In genomic region chr15:51738553-51738952, GRCh38 we compare ENCODE assay signal across 11 cellular contexts. TPM values are rescaled to one million over a fixed set of nuclear protein-coding genes. Genes with fewer than 3 reads are reported as not detected.
DNase-seq lines count a peak whose midpoint lies in the region; ATAC-seq and TF ChIP-seq lines count a peak whose summit lies in the region.
"Had no signal": no experiment of that assay in that cellular context is flagged by ENCODE, and none has a peak within 500 bp of the region (broad histone marks: within the 10 kb centered on the region; RNA-seq: fewer than 3 reads in every experiment).

No MANE protein-coding gene starts in this region.

- WGBS in tibial nerve, 2 donors: 42 to 45% methylated on average over 2 of the region's 2 CpGs

- H3K4me3 ChIP-seq in tibial nerve: no peak overlapping the region

- ATAC-seq in activated T-cell treated with anti-CD3 and anti-CD28 coated beads, Interleukin-2, amount 50 U/mL, for 72 hours (replicated peaks in 1 of 2): no peak
- no peak for ATAC-seq in activated naive CD8-positive, alpha-beta T cell treated with anti-CD3 and anti-CD28 coated beads, Interleukin-2, amount 50 U/mL, for 24 hours
- ATAC-seq in memory B cell (ENCODE audit: low read depth) (no peak), GM21717 (IDR thresholded peaks at IDR 0.05; ENCODE audit: unreplicated experiment) (no peak), GM21529 (IDR thresholded peaks at IDR 0.05; ENCODE audit: unreplicated experiment) (no peak)

- H3K4me1 Mint-ChIP-seq in activated T-cell treated with anti-CD3 and anti-CD28 coated beads, Interleukin-2, amount 50 U/mL, for 72 hours (ENCODE audit: low read depth): peaks cover 55% of the 10 kb centered on the region
- peaks cover 43% of the 10 kb centered on the region for H3K4me1 Mint-ChIP-seq in activated naive CD8-positive, alpha-beta T cell treated with anti-CD3 and anti-CD28 coated beads, Interleukin-2, amount 50 U/mL, for 24 hours
- H3K4me1 Mint-ChIP-seq in memory B cell: peaks cover 33% of the 10 kb centered on the region

- no peak for TF ChIP-seq EP300 in tibial nerve (IDR thresholded peaks at IDR 0.05)

- no peaks in the 10 kb centered on the region for H3K36me3 ChIP-seq in tibial nerve

- no peak for TF ChIP-seq CTCF in tibial nerve (IDR thresholded peaks at IDR 0.05)

- peak overlapping the region in 3 of 4 donors; percentile 22 to 93 (median 89) for H3K27ac ChIP-seq in tibial nerve
- H3K27ac ChIP-seq: epithelial cell of prostate had no signal

- H3K27me3 Mint-ChIP-seq in activated T-cell treated with anti-CD3 and anti-CD28 coated beads, Interleukin-2, amount 50 U/mL, for 72 hours (ENCODE audit: low read depth): no peaks in the 10 kb centered on the region
- no peaks in the 10 kb centered on the region for H3K27me3 Mint-ChIP-seq in activated naive CD8-positive, alpha-beta T cell treated with anti-CD3 and anti-CD28 coated beads, Interleukin-2, amount 50 U/mL, for 24 hours
- H3K27me3 Mint-ChIP-seq in memory B cell: no peaks in the 10 kb centered on the region

- H3K27me3 ChIP-seq in tibial nerve: no peaks in the 10 kb centered on the region

- no peak for TF ChIP-seq POLR2A in tibial nerve (IDR thresholded peaks at IDR 0.05)

- H3K4me1 ChIP-seq in tibial nerve: peaks cover 0 to 46% (median 7%) of the 10 kb centered on the region in 4 donors

- DNase-seq in activated T-cell treated with anti-CD3 and anti-CD28 coated beads, Interleukin-2, amount 50 U/mL, for 72 hours: no peak
- no peak for DNase-seq in activated T-cell treated with anti-CD3 and anti-CD28 coated beads for 4 hours
- no peak for DNase-seq in activated naive CD8-positive, alpha-beta T cell treated with anti-CD3 and anti-CD28 coated beads, Interleukin-2, amount 50 U/mL, for 24 hours
- no peak for DNase-seq in memory B cell (ENCODE audit: low spot score in 2 of 2)
- no peak for DNase-seq in tibial nerve (ENCODE audit: low spot score in 2 of 2)
- no peak for DNase-seq in DMS 273 (lab: John Stamatoyannopoulos, UW; ENCODE audit: unreplicated experiment)
- DNase-seq: activated effector memory CD4-positive, alpha-beta T cell treated with anti-CD3 and anti-CD28 coated beads, Interleukin-2, amount 50 U/mL, for 16 hours; left colon had no signal

- peaks cover 0 to 2% of the 10 kb centered on the region in 2 donors for H3K36me3 Mint-ChIP-seq in activated T-cell treated with anti-CD3 and anti-CD28 coated beads, Interleukin-2, amount 50 U/mL, for 72 hours (ENCODE audit: insufficient read depth in 2 of 2)
- H3K36me3 Mint-ChIP-seq in activated naive CD8-positive, alpha-beta T cell treated with anti-CD3 and anti-CD28 coated beads, Interleukin-2, amount 50 U/mL, for 24 hours (ENCODE audit: low read depth): peaks cover 3% of the 10 kb centered on the region
- no peaks in the 10 kb centered on the region for H3K36me3 Mint-ChIP-seq in memory B cell

- peak overlapping the region; percentile 82 to 84 for H3K4me3 Mint-ChIP-seq in activated T-cell treated with anti-CD3 and anti-CD28 coated beads, Interleukin-2, amount 50 U/mL, for 72 hours
- peak overlapping the region; percentile 77 for H3K4me3 Mint-ChIP-seq in activated naive CD8-positive, alpha-beta T cell treated with anti-CD3 and anti-CD28 coated beads, Interleukin-2, amount 50 U/mL, for 24 hours
- peak overlapping the region; percentile 74 for H3K4me3 Mint-ChIP-seq in memory B cell

- H3K9me3 ChIP-seq in tibial nerve: no peaks in the 10 kb centered on the region

- peak overlapping the region; percentile 93 for H3K27ac Mint-ChIP-seq in activated T-cell treated with anti-CD3 and anti-CD28 coated beads, Interleukin-2, amount 50 U/mL, for 72 hours
- peak overlapping the region; percentile 88 for H3K27ac Mint-ChIP-seq in activated naive CD8-positive, alpha-beta T cell treated with anti-CD3 and anti-CD28 coated beads, Interleukin-2, amount 50 U/mL, for 24 hours
- peak overlapping the region; percentile 92 for H3K27ac Mint-ChIP-seq in memory B cell

- no peaks in the 10 kb centered on the region for H3K9me3 Mint-ChIP-seq in activated T-cell treated with anti-CD3 and anti-CD28 coated beads, Interleukin-2, amount 50 U/mL, for 72 hours
- H3K9me3 Mint-ChIP-seq in activated naive CD8-positive, alpha-beta T cell treated with anti-CD3 and anti-CD28 coated beads, Interleukin-2, amount 50 U/mL, for 24 hours: no peaks in the 10 kb centered on the region
- no peaks in the 10 kb centered on the region for H3K9me3 Mint-ChIP-seq in memory B cell

RNA-seq across cellular contexts. Expression of gene LYSMD2, which starts 1.1 kb away (rescaled TPM):
- 10 to 100 TPM; 22.8 to 23.1 TPM for total RNA-seq in activated T-cell treated with anti-CD3 and anti-CD28 coated beads, Interleukin-2, amount 50 U/mL, for 72 hours
- total RNA-seq in tibial nerve: 10 to 100 TPM; 16.8 to 24.9 (median 19.9) TPM

RNA-seq across cellular contexts. Expression of gene TMOD2, which starts 12.8 kb away (rescaled TPM):
- total RNA-seq in activated T-cell treated with anti-CD3 and anti-CD28 coated beads, Interleukin-2, amount 50 U/mL, for 72 hours: 1 to 10 TPM; 5.1 to 7.3 TPM
- total RNA-seq in tibial nerve: 100 to 1,000 TPM in 1 of 4 donors, 10 to 100 TPM in 3; 41.6 to 113 (median 54.7) TPM

RNA-seq across cellular contexts. Expression of gene SCG3, which starts 57.2 kb away (rescaled TPM):
- not detected for total RNA-seq in activated T-cell treated with anti-CD3 and anti-CD28 coated beads, Interleukin-2, amount 50 U/mL, for 72 hours
- not detected for total RNA-seq in tibial nerve

Comparison
In these comparisons a context has a peak if more than half of its experiments do, and no peak if none do; other contexts are left out.
1. RNA of gene TMOD2, which starts 12.8 kb away (total RNA-seq): 41.6 to 113 TPM in tibial nerve; 5.1 to 7.3 TPM in activated T-cell treated with anti-CD3 and anti-CD28 coated beads, Interleukin-2, amount 50 U/mL, for 72 hours; every median in the first group is over 4 times any median in the second.
2. Peak in every context shown above with its lines, with median percentiles within 50 percentile points of each other: H3K27ac Mint-ChIP-seq and H3K4me3 Mint-ChIP-seq.